Comparison of ENCODE assay signal across 8 cellular contexts in the genomic region with DNA sequence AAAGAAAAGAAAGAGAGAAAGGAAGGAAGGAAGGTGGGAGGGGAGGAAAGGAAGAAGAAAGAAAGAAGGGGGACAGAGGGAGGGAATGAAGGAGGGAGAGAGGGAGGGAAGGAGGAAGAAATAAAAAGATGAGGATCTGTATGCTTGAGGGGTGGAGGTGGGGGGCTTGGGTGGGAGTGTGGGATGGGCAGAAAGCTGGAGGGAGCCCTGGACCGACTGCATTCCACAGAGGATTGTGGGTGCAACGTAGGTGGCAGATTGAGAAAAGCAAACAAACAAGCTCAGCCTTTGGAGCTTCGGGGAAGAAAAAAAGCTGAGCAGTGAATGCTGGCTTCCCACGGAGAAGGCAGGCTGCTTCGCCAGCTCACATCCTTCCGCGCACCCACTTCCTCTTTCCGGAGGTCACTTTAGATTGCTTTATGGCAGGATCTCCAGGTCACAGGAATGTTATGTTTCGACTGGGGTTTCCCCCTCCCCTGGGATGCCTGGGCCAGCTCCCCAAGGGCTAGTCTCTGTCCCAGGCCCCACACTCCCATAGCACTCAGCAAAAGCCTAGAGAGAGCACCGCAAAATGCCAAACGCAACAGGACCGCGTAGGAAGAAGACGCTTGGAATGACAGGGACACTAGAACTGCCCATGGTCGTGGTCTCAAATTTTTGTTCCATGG. TPM values are rescaled to one million over a fixed set of nuclear protein-coding genes. Genes with fewer than 3 reads are reported as not detected.
DNase-seq lines count a peak whose midpoint lies in the region; ATAC-seq and TF ChIP-seq lines count a peak whose summit lies in the region.

No MANE protein-coding gene starts in this region.

- no peaks in the 10 kb centered on the region for H3K36me3 ChIP-seq in esophagus (ENCODE audit: control insufficient read depth in 2 of 2, insufficient read depth in 2 of 2, low read length in 1 of 2)
- H3K36me3 ChIP-seq in muscle layer of colon (ENCODE audit: insufficient read depth, low read length): no peaks in the 10 kb centered on the region
- H3K36me3 ChIP-seq in BE2C: no peaks in the 10 kb centered on the region

- H3K27ac ChIP-seq in esophagus (ENCODE audit: low read depth in 2 of 2, low read length in 1 of 2): peak overlapping the region; percentile 44 to 76
- H3K27ac ChIP-seq in muscle layer of colon (ENCODE audit: low read depth, low read length): no peak overlapping the region

- H3K27me3 ChIP-seq in esophagus (ENCODE audit: control insufficient read depth in 1 of 2, insufficient read depth in 2 of 2, low read length in 2 of 2) (no peaks in the 10 kb centered on the region), muscle layer of colon (ENCODE audit: control insufficient read depth in 1 of 2, insufficient read depth in 2 of 2, low read length in 2 of 2) (no peaks in the 10 kb centered on the region), BE2C (0 out of 2 replicates have a peak, but pooled peaks cover 3% of the 10 kb centered on the region)

- no peaks in the 10 kb centered on the region for H3K4me1 ChIP-seq in esophagus (ENCODE audit: control insufficient read depth in 2 of 2, insufficient read depth in 2 of 2, low read length in 1 of 2)
- no peaks in the 10 kb centered on the region for H3K4me1 ChIP-seq in muscle layer of colon (ENCODE audit: insufficient read depth, low read length)
- no peaks in the 10 kb centered on the region for H3K4me1 ChIP-seq in BE2C

- peak; percentile 77 for DNase-seq in CD1c-positive myeloid dendritic cell (ENCODE audit: extremely low spot score)
- DNase-seq in HFF-Myc (ENCODE audit: extremely low read depth, low read depth): peak; percentile 33
- DNase-seq in T1000 (lab: John Stamatoyannopoulos, UW): peak; percentile 17
- no peak for DNase-seq in BE2C
- DNase-seq in mesenteric fat pad (ENCODE audit: low spot score): no peak

- ATAC-seq in HG03457 (IDR thresholded peaks at IDR 0.05; ENCODE audit: unreplicated experiment): no peak

- H3K9me3 ChIP-seq in esophagus (ENCODE audit: control insufficient read depth in 2 of 2, insufficient read depth in 1 of 2, low read depth in 1 of 2, low read length in 1 of 2): no peaks in the 10 kb centered on the region
- H3K9me3 ChIP-seq in muscle layer of colon (ENCODE audit: low read length): no peaks in the 10 kb centered on the region
- H3K9me3 ChIP-seq in BE2C: no peaks in the 10 kb centered on the region

- peak overlapping the region; percentile 24 for H3K4me3 ChIP-seq in HFF-Myc (replicated peaks; ENCODE audit: low read depth, low read length)
- H3K4me3 ChIP-seq in esophagus (ENCODE audit: low read depth in 1 of 2, low read length in 2 of 2): peak overlapping the region in 1 of 2 donors; percentile 29
- H3K4me3 ChIP-seq in muscle layer of colon (ENCODE audit: low read depth in 1 of 2, low read length in 2 of 2): peak overlapping the region; percentile 34 to 53
- H3K4me3 ChIP-seq in BE2C (ENCODE audit: low read depth, low read length): no peak overlapping the region

- 17 to 19% methylated on average over 15 of the region's 15 CpGs for WGBS in esophagus, 2 donors

- H3K9ac ChIP-seq in muscle layer of colon (ENCODE audit: low read length): no peak overlapping the region

- TF ChIP-seq CTCF in HFF-Myc (IDR thresholded peaks at IDR 0.05; ENCODE audit: low read depth, low read length, missing control alignments) (no peak), BE2C (IDR thresholded peaks at IDR 0.05; ENCODE audit: low read depth, low read length) (no peak)

RNA-seq across cellular contexts. Expression of a gene that starts 20.7 kb away (rescaled TPM):
- 10 to 100 TPM; 22.1 to 22.6 TPM for polyA plus RNA-seq in esophagus
- 19.1 TPM for polyA plus RNA-seq in BE2C (2012; ENCODE audit: insufficient read depth, insufficient read length, low read depth)
- total RNA-seq in mesenteric fat pad: 77.9 TPM

Comparison
In these comparisons a context has a peak if more than half of its experiments do, and no peak if none do; other contexts are left out.
1. DNase-seq: peak in CD1c-positive myeloid dendritic cell (single experiment), HFF-Myc (single experiment) and T1000 (single experiment); none in BE2C (single experiment) and mesenteric fat pad (single experiment).